ENCODE assay signal across 1 cellular context in the genomic region with DNA sequence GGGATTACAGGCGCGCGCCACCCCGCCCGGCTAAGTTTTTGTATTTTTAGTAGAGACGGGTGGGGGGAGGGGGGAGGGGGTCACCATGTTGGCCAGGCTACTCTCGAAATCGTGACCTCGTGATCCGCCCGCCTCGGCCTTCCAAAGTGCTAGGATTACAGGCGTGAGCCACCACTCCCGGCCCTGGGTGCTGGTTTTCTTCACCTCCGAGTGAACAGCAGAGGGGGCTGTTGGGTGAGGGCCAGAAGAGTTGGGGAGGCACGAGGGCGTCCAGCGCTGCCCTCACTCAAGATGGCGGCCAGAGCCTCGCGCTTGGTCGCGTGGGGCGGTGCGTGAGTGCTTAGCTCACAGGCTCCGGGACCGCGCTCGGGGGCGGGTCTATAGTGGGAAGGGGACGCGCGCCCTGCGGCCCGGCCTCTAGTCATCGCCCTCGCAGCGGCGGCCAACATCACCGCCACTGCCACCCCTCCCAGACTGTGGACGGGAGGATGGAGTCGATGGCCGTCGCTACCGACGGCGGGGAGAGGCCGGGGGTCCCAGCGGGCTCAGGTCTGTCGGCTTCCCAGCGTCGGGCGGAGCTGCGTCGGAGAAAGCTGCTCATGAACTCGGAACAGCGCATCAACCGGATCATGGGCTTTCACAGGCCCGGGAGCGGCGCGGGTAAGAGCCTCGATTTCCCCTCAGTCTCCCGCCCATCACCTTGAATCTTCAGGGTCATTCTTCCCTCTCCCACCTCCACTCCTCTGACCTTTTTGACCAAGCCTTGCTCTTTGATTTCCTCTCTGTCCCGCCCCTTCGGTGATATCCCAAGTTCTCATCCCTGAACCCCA.
TF ChIP-seq lines count a peak whose summit lies in the region.

A gene (plus strand): TSS at position 416 of the 830 bp plus-strand sequence. CDS start 73 bp downstream, at position 489.

TF ChIP-seq in GM12878, 131 proteins besides CTCF, POLR2A, EP300 and RAD21 (continued from another document and continues in another):
- TF ChIP-seq, protein P1, sequence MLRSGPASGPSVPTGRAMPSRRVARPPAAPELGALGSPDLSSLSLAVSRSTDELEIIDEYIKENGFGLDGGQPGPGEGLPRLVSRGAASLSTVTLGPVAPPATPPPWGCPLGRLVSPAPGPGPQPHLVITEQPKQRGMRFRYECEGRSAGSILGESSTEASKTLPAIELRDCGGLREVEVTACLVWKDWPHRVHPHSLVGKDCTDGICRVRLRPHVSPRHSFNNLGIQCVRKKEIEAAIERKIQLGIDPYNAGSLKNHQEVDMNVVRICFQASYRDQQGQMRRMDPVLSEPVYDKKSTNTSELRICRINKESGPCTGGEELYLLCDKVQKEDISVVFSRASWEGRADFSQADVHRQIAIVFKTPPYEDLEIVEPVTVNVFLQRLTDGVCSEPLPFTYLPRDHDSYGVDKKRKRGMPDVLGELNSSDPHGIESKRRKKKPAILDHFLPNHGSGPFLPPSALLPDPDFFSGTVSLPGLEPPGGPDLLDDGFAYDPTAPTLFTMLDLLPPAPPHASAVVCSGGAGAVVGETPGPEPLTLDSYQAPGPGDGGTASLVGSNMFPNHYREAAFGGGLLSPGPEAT (IDR thresholded peaks at IDR 0.05; ENCODE audit: low read depth) = peak; percentile 71
- TF ChIP-seq LARP7 (IDR thresholded peaks at IDR 0.05) = peak; percentile 86
- TF ChIP-seq, protein P2, sequence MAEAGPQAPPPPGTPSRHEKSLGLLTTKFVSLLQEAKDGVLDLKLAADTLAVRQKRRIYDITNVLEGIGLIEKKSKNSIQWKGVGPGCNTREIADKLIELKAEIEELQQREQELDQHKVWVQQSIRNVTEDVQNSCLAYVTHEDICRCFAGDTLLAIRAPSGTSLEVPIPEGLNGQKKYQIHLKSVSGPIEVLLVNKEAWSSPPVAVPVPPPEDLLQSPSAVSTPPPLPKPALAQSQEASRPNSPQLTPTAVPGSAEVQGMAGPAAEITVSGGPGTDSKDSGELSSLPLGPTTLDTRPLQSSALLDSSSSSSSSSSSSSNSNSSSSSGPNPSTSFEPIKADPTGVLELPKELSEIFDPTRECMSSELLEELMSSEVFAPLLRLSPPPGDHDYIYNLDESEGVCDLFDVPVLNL (IDR thresholded peaks at IDR 0.05; ENCODE audit: low read depth, low read length) = no peak
- no peak for TF ChIP-seq CHD4 (IDR thresholded peaks at IDR 0.05)
- peak; percentile 47; the same call in 1 of the 2 replicates for TF ChIP-seq CBFB (IDR thresholded peaks at IDR 0.05; ENCODE audit: low read depth)
- TF ChIP-seq SMARCA5 (IDR thresholded peaks at IDR 0.05) = peak; percentile 56
- no peak for TF ChIP-seq SREBF1 (IDR thresholded peaks at IDR 0.05; ENCODE audit: low read length)
- TF ChIP-seq, protein P3, sequence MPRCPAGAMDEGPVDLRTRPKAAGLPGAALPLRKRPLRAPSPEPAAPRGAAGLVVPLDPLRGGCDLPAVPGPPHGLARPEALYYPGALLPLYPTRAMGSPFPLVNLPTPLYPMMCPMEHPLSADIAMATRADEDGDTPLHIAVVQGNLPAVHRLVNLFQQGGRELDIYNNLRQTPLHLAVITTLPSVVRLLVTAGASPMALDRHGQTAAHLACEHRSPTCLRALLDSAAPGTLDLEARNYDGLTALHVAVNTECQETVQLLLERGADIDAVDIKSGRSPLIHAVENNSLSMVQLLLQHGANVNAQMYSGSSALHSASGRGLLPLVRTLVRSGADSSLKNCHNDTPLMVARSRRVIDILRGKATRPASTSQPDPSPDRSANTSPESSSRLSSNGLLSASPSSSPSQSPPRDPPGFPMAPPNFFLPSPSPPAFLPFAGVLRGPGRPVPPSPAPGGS (IDR thresholded peaks at IDR 0.05; ENCODE audit: borderline replicate concordance, insufficient read depth, low read depth, low read length, poor library complexity, severe bottlenecking) = no peak
- TF ChIP-seq RB1 (IDR thresholded peaks at IDR 0.05; ENCODE audit: borderline replicate concordance) = no peak
- no peak for TF ChIP-seq KLF5 (IDR thresholded peaks at IDR 0.05; ENCODE audit: partially characterized antibody)
- TF ChIP-seq PAX8 (IDR thresholded peaks at IDR 0.05) = no peak
- TF ChIP-seq CHD2 (IDR thresholded peaks at IDR 0.05; ENCODE audit: borderline replicate concordance, low read depth, low read length) = peak; percentile 71
- TF ChIP-seq, protein P4, sequence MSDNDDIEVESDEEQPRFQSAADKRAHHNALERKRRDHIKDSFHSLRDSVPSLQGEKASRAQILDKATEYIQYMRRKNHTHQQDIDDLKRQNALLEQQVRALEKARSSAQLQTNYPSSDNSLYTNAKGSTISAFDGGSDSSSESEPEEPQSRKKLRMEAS (IDR thresholded peaks at IDR 0.05; ENCODE audit: low read depth, low read length) = peak; percentile 80
- TF ChIP-seq MYB (IDR thresholded peaks at IDR 0.05; ENCODE audit: borderline replicate concordance, low read depth, low read length) = no peak
- TF ChIP-seq HDGF (IDR thresholded peaks at IDR 0.05) = no peak
- TF ChIP-seq, protein P5, sequence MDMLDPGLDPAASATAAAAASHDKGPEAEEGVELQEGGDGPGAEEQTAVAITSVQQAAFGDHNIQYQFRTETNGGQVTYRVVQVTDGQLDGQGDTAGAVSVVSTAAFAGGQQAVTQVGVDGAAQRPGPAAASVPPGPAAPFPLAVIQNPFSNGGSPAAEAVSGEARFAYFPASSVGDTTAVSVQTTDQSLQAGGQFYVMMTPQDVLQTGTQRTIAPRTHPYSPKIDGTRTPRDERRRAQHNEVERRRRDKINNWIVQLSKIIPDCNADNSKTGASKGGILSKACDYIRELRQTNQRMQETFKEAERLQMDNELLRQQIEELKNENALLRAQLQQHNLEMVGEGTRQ (IDR thresholded peaks at IDR 0.05; ENCODE audit: borderline replicate concordance, low read depth, low read length) = peak; percentile 74
- peak; percentile 65 for TF ChIP-seq NR2F1 (conservative IDR thresholded peaks at IDR 0.05)
- TF ChIP-seq, protein P6, sequence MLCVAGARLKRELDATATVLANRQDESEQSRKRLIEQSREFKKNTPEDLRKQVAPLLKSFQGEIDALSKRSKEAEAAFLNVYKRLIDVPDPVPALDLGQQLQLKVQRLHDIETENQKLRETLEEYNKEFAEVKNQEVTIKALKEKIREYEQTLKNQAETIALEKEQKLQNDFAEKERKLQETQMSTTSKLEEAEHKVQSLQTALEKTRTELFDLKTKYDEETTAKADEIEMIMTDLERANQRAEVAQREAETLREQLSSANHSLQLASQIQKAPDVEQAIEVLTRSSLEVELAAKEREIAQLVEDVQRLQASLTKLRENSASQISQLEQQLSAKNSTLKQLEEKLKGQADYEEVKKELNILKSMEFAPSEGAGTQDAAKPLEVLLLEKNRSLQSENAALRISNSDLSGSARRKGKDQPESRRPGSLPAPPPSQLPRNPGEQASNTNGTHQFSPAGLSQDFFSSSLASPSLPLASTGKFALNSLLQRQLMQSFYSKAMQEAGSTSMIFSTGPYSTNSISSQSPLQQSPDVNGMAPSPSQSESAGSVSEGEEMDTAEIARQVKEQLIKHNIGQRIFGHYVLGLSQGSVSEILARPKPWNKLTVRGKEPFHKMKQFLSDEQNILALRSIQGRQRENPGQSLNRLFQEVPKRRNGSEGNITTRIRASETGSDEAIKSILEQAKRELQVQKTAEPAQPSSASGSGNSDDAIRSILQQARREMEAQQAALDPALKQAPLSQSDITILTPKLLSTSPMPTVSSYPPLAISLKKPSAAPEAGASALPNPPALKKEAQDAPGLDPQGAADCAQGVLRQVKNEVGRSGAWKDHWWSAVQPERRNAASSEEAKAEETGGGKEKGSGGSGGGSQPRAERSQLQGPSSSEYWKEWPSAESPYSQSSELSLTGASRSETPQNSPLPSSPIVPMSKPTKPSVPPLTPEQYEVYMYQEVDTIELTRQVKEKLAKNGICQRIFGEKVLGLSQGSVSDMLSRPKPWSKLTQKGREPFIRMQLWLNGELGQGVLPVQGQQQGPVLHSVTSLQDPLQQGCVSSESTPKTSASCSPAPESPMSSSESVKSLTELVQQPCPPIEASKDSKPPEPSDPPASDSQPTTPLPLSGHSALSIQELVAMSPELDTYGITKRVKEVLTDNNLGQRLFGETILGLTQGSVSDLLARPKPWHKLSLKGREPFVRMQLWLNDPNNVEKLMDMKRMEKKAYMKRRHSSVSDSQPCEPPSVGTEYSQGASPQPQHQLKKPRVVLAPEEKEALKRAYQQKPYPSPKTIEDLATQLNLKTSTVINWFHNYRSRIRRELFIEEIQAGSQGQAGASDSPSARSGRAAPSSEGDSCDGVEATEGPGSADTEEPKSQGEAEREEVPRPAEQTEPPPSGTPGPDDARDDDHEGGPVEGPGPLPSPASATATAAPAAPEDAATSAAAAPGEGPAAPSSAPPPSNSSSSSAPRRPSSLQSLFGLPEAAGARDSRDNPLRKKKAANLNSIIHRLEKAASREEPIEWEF (IDR thresholded peaks at IDR 0.05; ENCODE audit: insufficient replicate concordance, low read depth, low read length) = no peak
- TF ChIP-seq CBX5 (IDR thresholded peaks at IDR 0.05; ENCODE audit: low read depth) = peak; percentile 85; the same call in 1 of the 2 replicates
- TF ChIP-seq NFYA (IDR thresholded peaks at IDR 0.05; ENCODE audit: borderline replicate concordance, low read depth, low read length) = no peak
- TF ChIP-seq, protein P7, sequence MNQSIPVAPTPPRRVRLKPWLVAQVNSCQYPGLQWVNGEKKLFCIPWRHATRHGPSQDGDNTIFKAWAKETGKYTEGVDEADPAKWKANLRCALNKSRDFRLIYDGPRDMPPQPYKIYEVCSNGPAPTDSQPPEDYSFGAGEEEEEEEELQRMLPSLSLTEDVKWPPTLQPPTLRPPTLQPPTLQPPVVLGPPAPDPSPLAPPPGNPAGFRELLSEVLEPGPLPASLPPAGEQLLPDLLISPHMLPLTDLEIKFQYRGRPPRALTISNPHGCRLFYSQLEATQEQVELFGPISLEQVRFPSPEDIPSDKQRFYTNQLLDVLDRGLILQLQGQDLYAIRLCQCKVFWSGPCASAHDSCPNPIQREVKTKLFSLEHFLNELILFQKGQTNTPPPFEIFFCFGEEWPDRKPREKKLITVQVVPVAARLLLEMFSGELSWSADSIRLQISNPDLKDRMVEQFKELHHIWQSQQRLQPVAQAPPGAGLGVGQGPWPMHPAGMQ (IDR thresholded peaks at IDR 0.05; ENCODE audit: borderline replicate concordance) = no peak
- no peak for TF ChIP-seq IRF4 (IDR thresholded peaks at IDR 0.05; ENCODE audit: low read depth, low read length)
- TF ChIP-seq POLR2AphosphoS5 (IDR thresholded peaks at IDR 0.05; ENCODE audit: low read length) = peak; percentile 84
- TF ChIP-seq MEF2A (IDR thresholded peaks at IDR 0.05; ENCODE audit: insufficient read depth, low read depth, low read length) = 0 out of 2 replicates have a peak, but pooled peaks have one; percentile 19
- peak; percentile 87; the same call in 1 of the 2 replicates for TF ChIP-seq NBN (IDR thresholded peaks at IDR 0.05)
- TF ChIP-seq NFIC (IDR thresholded peaks at IDR 0.05; ENCODE audit: low read depth, low read length) = no peak
- TF ChIP-seq BMI1 (IDR thresholded peaks at IDR 0.05; ENCODE audit: borderline replicate concordance) = no peak
- TF ChIP-seq, protein P8, sequence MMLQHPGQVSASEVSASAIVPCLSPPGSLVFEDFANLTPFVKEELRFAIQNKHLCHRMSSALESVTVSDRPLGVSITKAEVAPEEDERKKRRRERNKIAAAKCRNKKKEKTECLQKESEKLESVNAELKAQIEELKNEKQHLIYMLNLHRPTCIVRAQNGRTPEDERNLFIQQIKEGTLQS (IDR thresholded peaks at IDR 0.05; ENCODE audit: borderline replicate concordance, extremely low read depth, low read depth, low read length) = peak; percentile 78; the same call in 1 of the 2 replicates
- peak; percentile 64; the same call in 1 of the 2 replicates for TF ChIP-seq PML (IDR thresholded peaks at IDR 0.05; ENCODE audit: low read length)
- TF ChIP-seq FOS (IDR thresholded peaks at IDR 0.05; ENCODE audit: borderline replicate concordance, extremely low read depth, insufficient read length) = no peak
- TF ChIP-seq, protein P9, sequence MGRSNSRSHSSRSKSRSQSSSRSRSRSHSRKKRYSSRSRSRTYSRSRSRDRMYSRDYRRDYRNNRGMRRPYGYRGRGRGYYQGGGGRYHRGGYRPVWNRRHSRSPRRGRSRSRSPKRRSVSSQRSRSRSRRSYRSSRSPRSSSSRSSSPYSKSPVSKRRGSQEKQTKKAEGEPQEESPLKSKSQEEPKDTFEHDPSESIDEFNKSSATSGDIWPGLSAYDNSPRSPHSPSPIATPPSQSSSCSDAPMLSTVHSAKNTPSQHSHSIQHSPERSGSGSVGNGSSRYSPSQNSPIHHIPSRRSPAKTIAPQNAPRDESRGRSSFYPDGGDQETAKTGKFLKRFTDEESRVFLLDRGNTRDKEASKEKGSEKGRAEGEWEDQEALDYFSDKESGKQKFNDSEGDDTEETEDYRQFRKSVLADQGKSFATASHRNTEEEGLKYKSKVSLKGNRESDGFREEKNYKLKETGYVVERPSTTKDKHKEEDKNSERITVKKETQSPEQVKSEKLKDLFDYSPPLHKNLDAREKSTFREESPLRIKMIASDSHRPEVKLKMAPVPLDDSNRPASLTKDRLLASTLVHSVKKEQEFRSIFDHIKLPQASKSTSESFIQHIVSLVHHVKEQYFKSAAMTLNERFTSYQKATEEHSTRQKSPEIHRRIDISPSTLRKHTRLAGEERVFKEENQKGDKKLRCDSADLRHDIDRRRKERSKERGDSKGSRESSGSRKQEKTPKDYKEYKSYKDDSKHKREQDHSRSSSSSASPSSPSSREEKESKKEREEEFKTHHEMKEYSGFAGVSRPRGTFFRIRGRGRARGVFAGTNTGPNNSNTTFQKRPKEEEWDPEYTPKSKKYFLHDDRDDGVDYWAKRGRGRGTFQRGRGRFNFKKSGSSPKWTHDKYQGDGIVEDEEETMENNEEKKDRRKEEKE (IDR thresholded peaks at IDR 0.05) = no peak
- TF ChIP-seq, protein P10, sequence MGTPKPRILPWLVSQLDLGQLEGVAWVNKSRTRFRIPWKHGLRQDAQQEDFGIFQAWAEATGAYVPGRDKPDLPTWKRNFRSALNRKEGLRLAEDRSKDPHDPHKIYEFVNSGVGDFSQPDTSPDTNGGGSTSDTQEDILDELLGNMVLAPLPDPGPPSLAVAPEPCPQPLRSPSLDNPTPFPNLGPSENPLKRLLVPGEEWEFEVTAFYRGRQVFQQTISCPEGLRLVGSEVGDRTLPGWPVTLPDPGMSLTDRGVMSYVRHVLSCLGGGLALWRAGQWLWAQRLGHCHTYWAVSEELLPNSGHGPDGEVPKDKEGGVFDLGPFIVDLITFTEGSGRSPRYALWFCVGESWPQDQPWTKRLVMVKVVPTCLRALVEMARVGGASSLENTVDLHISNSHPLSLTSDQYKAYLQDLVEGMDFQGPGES (IDR thresholded peaks at IDR 0.05) = no peak
- TF ChIP-seq HCFC1 (IDR thresholded peaks at IDR 0.05; ENCODE audit: low read length) = peak; percentile 90
- TF ChIP-seq BACH1 (IDR thresholded peaks at IDR 0.05; ENCODE audit: borderline replicate concordance) = peak; percentile 82
- no peak for TF ChIP-seq ZNF622 (IDR thresholded peaks at IDR 0.05)
- peak; percentile 74 to 93 for TF ChIP-seq BHLHE40 (IDR thresholded peaks at IDR 0.05; ENCODE audit: borderline replicate concordance in 1 of 2, low read depth in 2 of 2, low read length in 1 of 2)
- TF ChIP-seq JUND (IDR thresholded peaks at IDR 0.05; ENCODE audit: low read depth, low read length) = 0 out of 2 replicates have a peak, but pooled peaks have one; percentile 39
- TF ChIP-seq NRF1 (conservative IDR thresholded peaks at IDR 0.05; ENCODE audit: low read depth, low read length) = no peak
- 0 out of 2 replicates have a peak, but pooled peaks have one; percentile 52 for TF ChIP-seq DPF2 (IDR thresholded peaks at IDR 0.05)
- TF ChIP-seq RAD51 (IDR thresholded peaks at IDR 0.05) = peak; percentile 80
- peak; percentile 49; the same call in 1 of the 2 replicates for TF ChIP-seq RUNX3 (IDR thresholded peaks at IDR 0.05; ENCODE audit: low read length)
